Comparison of ENCODE assay signal across 31 cellular contexts in genomic region chrX:105999294-105999693, GRCh38. TPM values are rescaled to one million over a fixed set of nuclear protein-coding genes. Genes with fewer than 3 reads are reported as not detected.
"Had no signal": no experiment of that assay in that cellular context is flagged by ENCODE, and none has a peak within 500 bp of the region (broad histone marks: within the 10 kb centered on the region; RNA-seq: fewer than 3 reads in every experiment).

No MANE protein-coding gene starts in this region.

- H3K9me3 ChIP-seq: heart left ventricle, left lung, lower lobe of right lung, pancreas, psoas muscle, right atrium auricular region, right lobe of liver, spleen, suprapubic skin, thoracic aorta, tibial artery, upper lobe of right lung had no signal

- H3K4me1 ChIP-seq: heart left ventricle, left lung, lower lobe of right lung, pancreas, psoas muscle, right atrium auricular region, spleen, suprapubic skin, tibial artery, upper lobe of right lung had no signal

- H3K27ac ChIP-seq: heart left ventricle, left lung, lower lobe of right lung, pancreas, psoas muscle, right atrium auricular region, right lobe of liver, skin epidermis, spleen, suprapubic skin, thoracic aorta, tibial artery, upper lobe of right lung had no signal

- H3K27me3 ChIP-seq: heart left ventricle, left lung, pancreas, right atrium auricular region, right lobe of liver, spleen, suprapubic skin, tibial artery, upper lobe of right lung had no signal

- DNase-seq: heart left ventricle; hypothalamus; immature natural killer cell; kidney glomerular epithelial cell; left cardiac atrium; left lung; lower lobe of right lung; mammary epithelial cell; mesenchymal stem cell; naive thymus-derived CD8-positive, alpha-beta T cell; nucleus accumbens; pancreas; posterior cingulate gyrus; psoas muscle; right lobe of liver; spleen; stimulated activated CD4-positive, alpha-beta T cell treated with anti-CD3 and anti-CD28 coated beads, Interleukin-4, amount 100 ng/mL, for 24 hours; stimulated activated naive CD4-positive, alpha-beta T cell; tibial artery; upper lobe of right lung had no signal

- H3K9me3 Mint-ChIP-seq: stimulated activated naive CD8-positive, alpha-beta T cell treated with anti-CD3 and anti-CD28 coated beads, Interleukin-15, Interleukin-2, amounts not matched to agents 100 ng/mL and 50 ng/mL, for 24 hours had no signal

- ATAC-seq: heart left ventricle; left cardiac atrium; left lung; lower lobe of right lung; naive thymus-derived CD8-positive, alpha-beta T cell; psoas muscle; stimulated activated effector memory CD8-positive, alpha-beta T cell treated with anti-CD3 and anti-CD28 coated beads, Interleukin-12 subunit alpha, Interleukin-12 subunit beta, amount 100 ng/mL, for 72 hours; upper lobe of right lung had no signal

- H3K4me1 Mint-ChIP-seq: immature natural killer cell; naive thymus-derived CD8-positive, alpha-beta T cell; nephron; neural crest cell; stimulated activated effector memory CD8-positive, alpha-beta T cell treated with anti-CD3 and anti-CD28 coated beads, Interleukin-12 subunit alpha, Interleukin-12 subunit beta, amount 100 ng/mL, for 72 hours had no signal

- H3K36me3 Mint-ChIP-seq: immature natural killer cell; naive thymus-derived CD8-positive, alpha-beta T cell; stimulated activated effector memory CD8-positive, alpha-beta T cell treated with anti-CD3 and anti-CD28 coated beads, Interleukin-12 subunit alpha, Interleukin-12 subunit beta, amount 100 ng/mL, for 72 hours had no signal

- H3K4me3 ChIP-seq: heart left ventricle, left lung, lower lobe of right lung, pancreas, psoas muscle, right atrium auricular region, right lobe of liver, skin epidermis, spleen, suprapubic skin, thoracic aorta, tibial artery, upper lobe of right lung had no signal

- H3K4me3 Mint-ChIP-seq: immature natural killer cell; naive thymus-derived CD8-positive, alpha-beta T cell; nephron; neural crest cell; stimulated activated effector memory CD8-positive, alpha-beta T cell treated with anti-CD3 and anti-CD28 coated beads, Interleukin-12 subunit alpha, Interleukin-12 subunit beta, amount 100 ng/mL, for 72 hours; stimulated activated naive CD8-positive, alpha-beta T cell treated with anti-CD3 and anti-CD28 coated beads, Interleukin-15, Interleukin-2, amounts not matched to agents 100 ng/mL and 50 ng/mL, for 24 hours had no signal

- H3K27me3 Mint-ChIP-seq: naive thymus-derived CD8-positive, alpha-beta T cell; stimulated activated naive CD8-positive, alpha-beta T cell treated with anti-CD3 and anti-CD28 coated beads, Interleukin-15, Interleukin-2, amounts not matched to agents 100 ng/mL and 50 ng/mL, for 24 hours had no signal

- H3K27ac Mint-ChIP-seq: immature natural killer cell; naive thymus-derived CD8-positive, alpha-beta T cell; nephron; stimulated activated effector memory CD8-positive, alpha-beta T cell treated with anti-CD3 and anti-CD28 coated beads, Interleukin-12 subunit alpha, Interleukin-12 subunit beta, amount 100 ng/mL, for 72 hours; stimulated activated naive CD8-positive, alpha-beta T cell treated with anti-CD3 and anti-CD28 coated beads, Interleukin-15, Interleukin-2, amounts not matched to agents 100 ng/mL and 50 ng/mL, for 24 hours had no signal

- H3K36me3 ChIP-seq: heart left ventricle, left lung, lower lobe of right lung, pancreas, right atrium auricular region, right lobe of liver, spleen, suprapubic skin, thoracic aorta, tibial artery, upper lobe of right lung had no signal

RNA-seq across cellular contexts. Expression of gene SERPINA7, which starts 39.2 kb away (rescaled TPM):
- total RNA-seq: heart left ventricle; left cardiac atrium; left lung; lower lobe of right lung; mammary epithelial cell; naive thymus-derived CD8-positive, alpha-beta T cell; neural crest cell; osteoblast; psoas muscle; right atrium auricular region; spleen; subcutaneous adipose tissue; thoracic aorta; upper lobe of right lung had no signal
- polyA plus RNA-seq: heart left ventricle; immature natural killer cell; keratinocyte; mammary epithelial cell; naive thymus-derived CD8-positive, alpha-beta T cell; psoas muscle; spleen had no signal
